Comparison of ENCODE assay signal across 1 cellular context in the genomic region with DNA sequence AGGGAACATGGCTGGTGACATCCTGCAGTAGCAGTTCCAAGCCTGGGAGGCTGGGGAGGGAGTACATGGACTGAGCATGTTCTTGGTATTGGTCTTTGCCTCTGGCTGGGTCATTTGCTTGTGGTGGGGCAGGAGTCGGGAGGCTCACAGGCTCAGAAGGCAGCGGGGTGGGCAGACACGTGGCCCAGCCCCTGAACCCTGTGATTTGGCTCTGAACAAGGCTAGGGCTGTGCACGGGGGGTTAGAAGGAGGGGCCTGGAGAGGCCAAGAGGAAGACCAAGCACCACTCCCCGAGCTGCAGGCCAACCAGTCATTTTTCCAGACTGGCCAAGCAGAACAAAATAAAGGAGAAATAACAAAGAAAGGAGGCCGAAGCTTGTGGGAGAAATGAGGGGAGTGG.
TF ChIP-seq lines count a peak whose summit lies in the region.

No MANE protein-coding gene starts in this region.

TF ChIP-seq in IMR-90, 13 proteins besides CTCF, POLR2A, EP300 and RAD21:
- TF ChIP-seq, protein P1, sequence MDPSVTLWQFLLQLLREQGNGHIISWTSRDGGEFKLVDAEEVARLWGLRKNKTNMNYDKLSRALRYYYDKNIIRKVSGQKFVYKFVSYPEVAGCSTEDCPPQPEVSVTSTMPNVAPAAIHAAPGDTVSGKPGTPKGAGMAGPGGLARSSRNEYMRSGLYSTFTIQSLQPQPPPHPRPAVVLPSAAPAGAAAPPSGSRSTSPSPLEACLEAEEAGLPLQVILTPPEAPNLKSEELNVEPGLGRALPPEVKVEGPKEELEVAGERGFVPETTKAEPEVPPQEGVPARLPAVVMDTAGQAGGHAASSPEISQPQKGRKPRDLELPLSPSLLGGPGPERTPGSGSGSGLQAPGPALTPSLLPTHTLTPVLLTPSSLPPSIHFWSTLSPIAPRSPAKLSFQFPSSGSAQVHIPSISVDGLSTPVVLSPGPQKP (IDR thresholded peaks at IDR 0.05; ENCODE audit: borderline replicate concordance, low read depth, low read length) = no peak
- TF ChIP-seq MAFK (IDR thresholded peaks at IDR 0.05; ENCODE audit: low read depth, low read length) = no peak
- TF ChIP-seq CHD1 (IDR thresholded peaks at IDR 0.05; ENCODE audit: low read depth, low read length) = no peak
- TF ChIP-seq CEBPB (IDR thresholded peaks at IDR 0.05; ENCODE audit: low read depth, low read length) = no peak
- TF ChIP-seq BHLHE40 (IDR thresholded peaks at IDR 0.05; ENCODE audit: low read depth, low read length) = no peak
- no peak for TF ChIP-seq RCOR1 (IDR thresholded peaks at IDR 0.05; ENCODE audit: insufficient replicate concordance, low read length)
- TF ChIP-seq, protein P2, sequence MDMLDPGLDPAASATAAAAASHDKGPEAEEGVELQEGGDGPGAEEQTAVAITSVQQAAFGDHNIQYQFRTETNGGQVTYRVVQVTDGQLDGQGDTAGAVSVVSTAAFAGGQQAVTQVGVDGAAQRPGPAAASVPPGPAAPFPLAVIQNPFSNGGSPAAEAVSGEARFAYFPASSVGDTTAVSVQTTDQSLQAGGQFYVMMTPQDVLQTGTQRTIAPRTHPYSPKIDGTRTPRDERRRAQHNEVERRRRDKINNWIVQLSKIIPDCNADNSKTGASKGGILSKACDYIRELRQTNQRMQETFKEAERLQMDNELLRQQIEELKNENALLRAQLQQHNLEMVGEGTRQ (IDR thresholded peaks at IDR 0.05; ENCODE audit: low read depth, low read length) = no peak
- TF ChIP-seq RFX5 (IDR thresholded peaks at IDR 0.05; ENCODE audit: low read depth, low read length) = no peak
- TF ChIP-seq NFE2L2 (IDR thresholded peaks at IDR 0.05; ENCODE audit: low read depth, low read length) = no peak
- no peak for TF ChIP-seq MAZ (IDR thresholded peaks at IDR 0.05; ENCODE audit: borderline replicate concordance, low read depth, low read length)
- TF ChIP-seq SMC3 (IDR thresholded peaks at IDR 0.05; ENCODE audit: low read depth, low read length) = no peak
- TF ChIP-seq MXI1 (IDR thresholded peaks at IDR 0.05; ENCODE audit: borderline replicate concordance, low read depth, low read length) = no peak
- TF ChIP-seq FOS (IDR thresholded peaks at IDR 0.05; ENCODE audit: low read depth, low read length) = no peak
TF ChIP-seq in IMR-90: peak in this region for 0.
